Comparison of ENCODE assay signal across 8 cellular contexts in genomic region chr22:20508815-20509271, GRCh38. TPM values are rescaled to one million over a fixed set of nuclear protein-coding genes. Genes with fewer than 3 reads are reported as not detected.
DNase-seq lines count a peak whose midpoint lies in the region; ATAC-seq and TF ChIP-seq lines count a peak whose summit lies in the region.

No MANE protein-coding gene starts in this region.

- TF ChIP-seq CTCF in hepatocyte (IDR thresholded peaks at IDR 0.05; ENCODE audit: poor library complexity), result no peak

- H3K4me2 ChIP-seq in hepatocyte, result peak overlapping the region; percentile 98

- peak overlapping the region; percentile 44 for H3K4me3 ChIP-seq in HUES6 (ENCODE audit: low read depth, low read length)
- peak overlapping the region; percentile 94 for H3K4me3 ChIP-seq in hepatocyte

- H3K27ac Mint-ChIP-seq in activated T-helper 1 cell treated with anti-CD3 and anti-CD28 coated beads, Interleukin-12 subunit alpha, Interleukin-12 subunit beta, Interleukin-2, Interleukin-4 antibody, amounts not matched to agents 30 ng/mL and 10 ng/mL and 1 ng/mL, durations not matched to agents 14 hours and 24 hours and 36 hours, result peak overlapping the region; percentile 96
- peak overlapping the region; percentile 99 for H3K27ac Mint-ChIP-seq in stimulated activated naive B cell treated with anti-CD40 and anti-IgM and Interleukin-4, amounts not matched to agents 10 μg/mL and 1 μg/mL and 100 μg/mL, for 72 hours

- no peaks in the 10 kb centered on the region for H3K9me3 ChIP-seq in HUES6 (ENCODE audit: control insufficient read depth, insufficient read depth, low read depth, low read length)
- H3K9me3 ChIP-seq in hepatocyte (ENCODE audit: low read depth), result no peaks in the 10 kb centered on the region

- intact Hi-C loops in activated T-helper 1 cell treated with anti-CD3 and anti-CD28 coated beads, Interleukin-12 subunit alpha, Interleukin-12 subunit beta, Interleukin-2, Interleukin-4 antibody, amounts not matched to agents 30 ng/mL and 10 ng/mL and 1 ng/mL, durations not matched to agents 14 hours and 24 hours and 36 hours (cut with micrococcal nuclease), result loop anchor here (1.0 to 10.0 kb wide), 7 partner anchors 8 to 493 kb away; partner anchors contain the start of genes CRKL, DGCR6L, PI4KA and SNAP29

- peak overlapping the region; percentile 44 for H3K9ac ChIP-seq in HUES6 (ENCODE audit: low read length)

- no peak for ATAC-seq in stimulated activated naive B cell treated with anti-CD40 and anti-IgM and Interleukin-4, amounts not matched to agents 10 μg/mL and 1 μg/mL and 100 μg/mL, for 72 hours (replicated peaks)
- ATAC-seq in HG02973 (IDR thresholded peaks at IDR 0.05; ENCODE audit: unreplicated experiment) (no peak), HG03432 (IDR thresholded peaks at IDR 0.05; ENCODE audit: unreplicated experiment) (no peak), GM21515 (IDR thresholded peaks at IDR 0.05; ENCODE audit: unreplicated experiment) (no peak)

- peaks cover 50% of the 10 kb centered on the region for H3K4me1 Mint-ChIP-seq in activated T-helper 1 cell treated with anti-CD3 and anti-CD28 coated beads, Interleukin-12 subunit alpha, Interleukin-12 subunit beta, Interleukin-2, Interleukin-4 antibody, amounts not matched to agents 30 ng/mL and 10 ng/mL and 1 ng/mL, durations not matched to agents 14 hours and 24 hours and 36 hours (ENCODE audit: low read depth)
- H3K4me1 Mint-ChIP-seq in stimulated activated naive B cell treated with anti-CD40 and anti-IgM and Interleukin-4, amounts not matched to agents 10 μg/mL and 1 μg/mL and 100 μg/mL, for 72 hours, result peaks cover 46 to 64% of the 10 kb centered on the region in 2 donors

- peaks cover 48% of the 10 kb centered on the region for H4K20me1 ChIP-seq in hepatocyte (ENCODE audit: insufficient read depth, poor library complexity, severe bottlenecking)

- H3K9me2 ChIP-seq in hepatocyte (replicated peaks; ENCODE audit: insufficient read depth), result no peaks in the 10 kb centered on the region

- H3K4me1 ChIP-seq in HUES6 (ENCODE audit: control insufficient read depth, insufficient read depth, low read length) (peaks cover 29% of the 10 kb centered on the region), hepatocyte (ENCODE audit: insufficient read depth) (peaks cover 23% of the 10 kb centered on the region)

- H3K4me3 Mint-ChIP-seq in activated T-helper 1 cell treated with anti-CD3 and anti-CD28 coated beads, Interleukin-12 subunit alpha, Interleukin-12 subunit beta, Interleukin-2, Interleukin-4 antibody, amounts not matched to agents 30 ng/mL and 10 ng/mL and 1 ng/mL, durations not matched to agents 14 hours and 24 hours and 36 hours, result peak overlapping the region; percentile 95
- H3K4me3 Mint-ChIP-seq in stimulated activated naive B cell treated with anti-CD40 and anti-IgM and Interleukin-4, amounts not matched to agents 10 μg/mL and 1 μg/mL and 100 μg/mL, for 72 hours, result peak overlapping the region; percentile 98 to 99

- 51% methylated on average over 10 of the region's 10 CpGs for WGBS in hepatocyte (ENCODE audit: low lambda C conversion rate, missing lambda C conversion rate)

- no peaks in the 10 kb centered on the region for H3K27me3 ChIP-seq in HUES6 (ENCODE audit: control insufficient read depth, insufficient read depth, low read length)
- no peaks in the 10 kb centered on the region for H3K27me3 ChIP-seq in hepatocyte

- H3K9me3 Mint-ChIP-seq in activated T-helper 1 cell treated with anti-CD3 and anti-CD28 coated beads, Interleukin-12 subunit alpha, Interleukin-12 subunit beta, Interleukin-2, Interleukin-4 antibody, amounts not matched to agents 30 ng/mL and 10 ng/mL and 1 ng/mL, durations not matched to agents 14 hours and 24 hours and 36 hours, result no peaks in the 10 kb centered on the region
- no peaks in the 10 kb centered on the region for H3K9me3 Mint-ChIP-seq in stimulated activated naive B cell treated with anti-CD40 and anti-IgM and Interleukin-4, amounts not matched to agents 10 μg/mL and 1 μg/mL and 100 μg/mL, for 72 hours

- H3K36me3 Mint-ChIP-seq in activated T-helper 1 cell treated with anti-CD3 and anti-CD28 coated beads, Interleukin-12 subunit alpha, Interleukin-12 subunit beta, Interleukin-2, Interleukin-4 antibody, amounts not matched to agents 30 ng/mL and 10 ng/mL and 1 ng/mL, durations not matched to agents 14 hours and 24 hours and 36 hours (ENCODE audit: low read depth), result peaks cover 25% of the 10 kb centered on the region
- H3K36me3 Mint-ChIP-seq in stimulated activated naive B cell treated with anti-CD40 and anti-IgM and Interleukin-4, amounts not matched to agents 10 μg/mL and 1 μg/mL and 100 μg/mL, for 72 hours, result peaks cover 4 to 31% of the 10 kb centered on the region in 2 donors

- no peak for DNase-seq in activated T-helper 1 cell treated with anti-CD3 and anti-CD28 coated beads, Interleukin-12 subunit alpha, Interleukin-12 subunit beta, Interleukin-2, Interleukin-4 antibody, amounts not matched to agents 30 ng/mL and 10 ng/mL and 1 ng/mL, durations not matched to agents 14 hours and 24 hours and 36 hours (ENCODE audit: low spot score)
- DNase-seq in hepatocyte (ENCODE audit: low spot score), result no peak
- no peak for DNase-seq in stimulated activated naive B cell treated with anti-CD40 and anti-IgM and Interleukin-4, amounts not matched to agents 10 μg/mL and 1 μg/mL and 100 μg/mL, for 72 hours
- DNase-seq in NCI-H524 (lab: John Stamatoyannopoulos, UW), result no peak

- 0 out of 2 replicates have a peak overlapping the region, but pooled peaks have one; percentile 12 for H3K27ac ChIP-seq in HUES6 (ENCODE audit: low read depth, low read length)
- H3K27ac ChIP-seq in hepatocyte, result peak overlapping the region; percentile 100

- H3K79me2 ChIP-seq in hepatocyte, result peaks cover 60% of the 10 kb centered on the region

- H2AFZ ChIP-seq in hepatocyte, result no peak overlapping the region

- H3K36me3 ChIP-seq in HUES6 (ENCODE audit: control insufficient read depth, insufficient read depth, low read length) (peaks cover under 1% of the 10 kb centered on the region; the same call in 1 of the 2 replicates), hepatocyte (replicated peaks; ENCODE audit: insufficient read depth, low read depth) (no peaks in the 10 kb centered on the region)

- no peaks in the 10 kb centered on the region for H3K27me3 Mint-ChIP-seq in activated T-helper 1 cell treated with anti-CD3 and anti-CD28 coated beads, Interleukin-12 subunit alpha, Interleukin-12 subunit beta, Interleukin-2, Interleukin-4 antibody, amounts not matched to agents 30 ng/mL and 10 ng/mL and 1 ng/mL, durations not matched to agents 14 hours and 24 hours and 36 hours (ENCODE audit: insufficient read depth)
- H3K27me3 Mint-ChIP-seq in stimulated activated naive B cell treated with anti-CD40 and anti-IgM and Interleukin-4, amounts not matched to agents 10 μg/mL and 1 μg/mL and 100 μg/mL, for 72 hours, result no peaks in the 10 kb centered on the region

RNA-seq across cellular contexts. Expression of gene MED15, which starts 1.4 kb away (rescaled TPM):
- total RNA-seq in activated T-helper 1 cell treated with anti-CD3 and anti-CD28 coated beads, Interleukin-12 subunit alpha, Interleukin-12 subunit beta, Interleukin-2, Interleukin-4 antibody, amounts not matched to agents 30 ng/mL and 10 ng/mL and 1 ng/mL, durations not matched to agents 14 hours and 24 hours and 36 hours, result 103 and 110 TPM in 2 replicates
- 19.7 and 31.5 TPM in 2 replicates for total RNA-seq in hepatocyte
- 53.1 and 53.2 TPM in 2 replicates for polyA plus RNA-seq in hepatocyte

RNA-seq across cellular contexts. Expression of gene KLHL22, which starts 13.2 kb away (rescaled TPM):
- total RNA-seq in activated T-helper 1 cell treated with anti-CD3 and anti-CD28 coated beads, Interleukin-12 subunit alpha, Interleukin-12 subunit beta, Interleukin-2, Interleukin-4 antibody, amounts not matched to agents 30 ng/mL and 10 ng/mL and 1 ng/mL, durations not matched to agents 14 hours and 24 hours and 36 hours, result 18.8 and 21.9 TPM in 2 replicates
- total RNA-seq in hepatocyte, result 32.5 and 38.0 TPM in 2 replicates
- polyA plus RNA-seq in hepatocyte, result 20.5 and 23.6 TPM in 2 replicates
